In the genomic region with DNA sequence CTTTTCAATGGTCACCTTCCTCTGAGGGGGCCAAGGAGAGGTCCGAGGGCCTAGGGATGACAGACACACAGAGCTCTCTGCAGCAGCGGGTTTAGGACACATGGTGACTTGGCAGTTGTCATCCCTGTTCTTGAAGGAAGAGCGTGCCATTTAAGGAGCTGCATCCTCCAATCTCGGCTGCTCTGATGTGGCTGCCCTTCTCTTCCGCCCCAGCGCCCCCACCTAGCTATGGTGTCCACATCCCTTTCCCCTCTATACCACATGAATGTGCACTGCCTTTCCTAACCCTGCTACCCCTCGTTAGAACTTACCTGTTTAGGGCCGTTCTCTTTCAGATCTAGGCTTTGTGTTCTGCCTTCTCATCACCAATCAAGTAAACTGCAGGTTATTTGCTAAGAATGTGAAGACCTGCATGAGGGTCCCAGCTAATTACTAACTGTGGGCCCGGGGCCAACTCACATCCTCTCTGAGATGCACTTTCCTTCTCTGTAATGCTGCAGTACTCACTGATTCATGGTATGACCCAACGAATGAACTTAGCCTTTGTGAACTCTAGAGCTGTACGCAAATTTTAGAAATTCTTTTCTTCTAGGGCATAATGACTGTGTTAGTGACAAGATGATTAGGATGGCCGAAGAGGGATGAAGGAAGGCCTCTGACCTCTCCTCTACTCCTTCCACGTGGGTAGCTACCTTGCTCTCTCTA, we compare ENCODE assay signal across 20 cellular contexts. TPM values are rescaled to one million over a fixed set of nuclear protein-coding genes. Genes with fewer than 3 reads are reported as not detected.
DNase-seq lines count a peak whose midpoint lies in the region; ATAC-seq, FAIRE-seq and TF ChIP-seq lines count a peak whose summit lies in the region.
"Had no signal": no experiment of that assay in that cellular context is flagged by ENCODE, and none has a peak within 500 bp of the region (broad histone marks: within the 10 kb centered on the region; RNA-seq: fewer than 3 reads in every experiment).

No MANE protein-coding gene starts in this region.

- H3K27ac Mint-ChIP-seq in activated CD4-positive, alpha-beta T cell treated with anti-CD3 and anti-CD28 coated beads, Interleukin-2, amount 10 ng/mL, durations not matched to agents 7 days and 5 days = peak overlapping the region; percentile 89
- H3K27ac Mint-ChIP-seq in CD4-positive, alpha-beta T cell = peak overlapping the region; percentile 23
- H3K27ac Mint-ChIP-seq in activated CD4-positive, alpha-beta memory T cell treated with anti-CD3 and anti-CD28 coated beads for 36 hours = peak overlapping the region; percentile 62
- no peak overlapping the region for H3K27ac Mint-ChIP-seq in stimulated activated memory B cell treated with anti-CD40 and anti-IgM and Interleukin-4, amounts not matched to agents 10 μg/mL and 1 μg/mL and 100 μg/mL, for 72 hours
- H3K27ac Mint-ChIP-seq: stimulated activated naive CD8-positive, alpha-beta T cell treated with anti-CD3 and anti-CD28 coated beads, Interleukin-15, Interleukin-2, amounts not matched to agents 100 ng/mL and 50 ng/mL, for 24 hours; WTC11 had no signal

- no peak for TF ChIP-seq EP300 in GM12878 (IDR thresholded peaks at IDR 0.05; ENCODE audit: borderline replicate concordance in 1 of 2, control insufficient read depth in 1 of 2, low read depth in 2 of 2, low read length in 2 of 2)

- H3K9me3 Mint-ChIP-seq in activated CD4-positive, alpha-beta T cell treated with anti-CD3 and anti-CD28 coated beads, Interleukin-2, amount 10 ng/mL, durations not matched to agents 7 days and 5 days = peaks cover 2% of the 10 kb centered on the region
- no peaks in the 10 kb centered on the region for H3K9me3 Mint-ChIP-seq in CD4-positive, alpha-beta T cell
- H3K9me3 Mint-ChIP-seq in activated CD4-positive, alpha-beta memory T cell treated with anti-CD3 and anti-CD28 coated beads for 36 hours = no peaks in the 10 kb centered on the region
- no peaks in the 10 kb centered on the region for H3K9me3 Mint-ChIP-seq in stimulated activated memory B cell treated with anti-CD40 and anti-IgM and Interleukin-4, amounts not matched to agents 10 μg/mL and 1 μg/mL and 100 μg/mL, for 72 hours
- H3K9me3 Mint-ChIP-seq: stimulated activated naive CD8-positive, alpha-beta T cell treated with anti-CD3 and anti-CD28 coated beads, Interleukin-15, Interleukin-2, amounts not matched to agents 100 ng/mL and 50 ng/mL, for 24 hours; WTC11 had no signal

- SMC1A ChIA-PET in GM12878 (lab: Charles Lee; ENCODE audit: uncharacterized antibody, unreplicated experiment) = interaction anchor here (1.4 kb wide), 2 partner anchors 10 to 12 kb away, joined by 5 to 7 read pairs; no protein-coding TSS in a partner anchor

- POLR2A ChIA-PET in activated CD4-positive, alpha-beta T cell treated with anti-CD3 and anti-CD28 coated beads, Interleukin-2, amount 10 ng/mL, durations not matched to agents 7 days and 5 days (lab: Charles Lee) = interaction anchor here (0.6 kb wide), 1 partner anchor 15 kb away, joined by 4 read pairs; no protein-coding TSS in a partner anchor
- POLR2A ChIA-PET in CD4-positive, alpha-beta T cell (lab: Charles Lee) = interaction anchor here (0.6 to 2.0 kb wide), 10 partner anchors 16 to 50 kb away, joined by 3 to 8 read pairs (median 4); no protein-coding TSS in a partner anchor
- POLR2A ChIA-PET in activated CD4-positive, alpha-beta memory T cell treated with anti-CD3 and anti-CD28 coated beads for 36 hours (lab: Charles Lee) = no interaction called here
- POLR2A ChIA-PET in GM12878 (lab: Charles Lee) = no interaction called here

- TF ChIP-seq CTCF in CD4-positive, alpha-beta T cell (IDR thresholded peaks at IDR 0.05) = no peak
- TF ChIP-seq CTCF in GM12878 (IDR thresholded peaks at IDR 0.05 in 2 of 3, conservative IDR thresholded peaks at IDR 0.05 in 1 of 3; ENCODE audit: control insufficient read depth in 2 of 3, extremely low read depth in 1 of 3, insufficient read depth in 1 of 3, low read depth in 3 of 3, low read length in 3 of 3) = no peak

- no peak overlapping the region for H3K4me3 ChIP-seq in GM12878
- H3K4me3 ChIP-seq: breast epithelium, left lung had no signal

- ATAC-seq in CD4-positive, alpha-beta T cell (ENCODE audit: poor library complexity) = peak; percentile 93
- no peak for ATAC-seq in GM12878
- no peak for ATAC-seq in HG03439 (IDR thresholded peaks at IDR 0.05; ENCODE audit: unreplicated experiment)
- ATAC-seq in stimulated activated memory B cell treated with anti-CD40 and anti-IgM and Interleukin-4, amounts not matched to agents 10 μg/mL and 1 μg/mL and 100 μg/mL, for 72 hours = no peak
- ATAC-seq: esophagus mucosa, left lung, Right ventricle myocardium inferior, WTC11 had no signal

- peak overlapping the region; percentile 43 for H3K4me3 Mint-ChIP-seq in activated CD4-positive, alpha-beta T cell treated with anti-CD3 and anti-CD28 coated beads, Interleukin-2, amount 10 ng/mL, durations not matched to agents 7 days and 5 days
- H3K4me3 Mint-ChIP-seq in CD4-positive, alpha-beta T cell = peak overlapping the region; percentile 81
- H3K4me3 Mint-ChIP-seq in activated CD4-positive, alpha-beta memory T cell treated with anti-CD3 and anti-CD28 coated beads for 36 hours = peak overlapping the region; percentile 28
- no peak overlapping the region for H3K4me3 Mint-ChIP-seq in stimulated activated memory B cell treated with anti-CD40 and anti-IgM and Interleukin-4, amounts not matched to agents 10 μg/mL and 1 μg/mL and 100 μg/mL, for 72 hours
- H3K4me3 Mint-ChIP-seq: stimulated activated naive CD8-positive, alpha-beta T cell treated with anti-CD3 and anti-CD28 coated beads, Interleukin-15, Interleukin-2, amounts not matched to agents 100 ng/mL and 50 ng/mL, for 24 hours; WTC11 had no signal

- H3K9ac ChIP-seq in GM12878 (ENCODE audit: control insufficient read depth, insufficient read depth, low read length) = no peak overlapping the region

- H3K79me2 ChIP-seq in GM12878 (ENCODE audit: control insufficient read depth, insufficient read depth, low read length) = no peaks in the 10 kb centered on the region

- H2AFZ ChIP-seq in GM12878 (ENCODE audit: control insufficient read depth, low read depth, low read length) = no peak overlapping the region

- DNase-seq in activated CD4-positive, alpha-beta T cell treated with anti-CD3 and anti-CD28 coated beads, Interleukin-2, amount 10 ng/mL, durations not matched to agents 7 days and 5 days = peak; percentile 73
- DNase-seq in activated CD4-positive, alpha-beta T cell treated with anti-CD3 and anti-CD28 coated beads, Interleukin-2, amount 50 U/mL, for 4 hours = no peak
- DNase-seq in CD4-positive, alpha-beta T cell = peak in 8 of 10 experiments; percentile 3 to 34 (median 25)
- peak; percentile 51 for DNase-seq in activated CD4-positive, alpha-beta memory T cell treated with anti-CD3 and anti-CD28 coated beads for 36 hours
- DNase-seq in GM12878 (ENCODE audit: low read depth, low spot score) (no peak), amygdala (lab: John Stamatoyannopoulos, UW) (no peak)
- DNase-seq: DMS153; KG1; left lung; NCI-H524; stimulated activated CD4-positive, alpha-beta T cell treated with anti-CD3 and anti-CD28 coated beads, Interleukin-12 subunit alpha, Interleukin-12 subunit beta, amount 100 ng/mL, for 4 hours; SW 1271 had no signal

- no peaks in the 10 kb centered on the region for H4K20me1 ChIP-seq in GM12878 (ENCODE audit: control insufficient read depth, insufficient read depth)

- WGBS in GM12878 (ENCODE audit: insufficient coverage, insufficient replicate concordance, low lambda C conversion rate, missing lambda C conversion rate) = 63% methylated on average over 13 of the region's 13 CpGs

- H3K36me3 ChIP-seq in GM12878 (ENCODE audit: control insufficient read depth in 2 of 2, insufficient read depth in 2 of 2, low read length in 1 of 2) = peaks cover 0 to 4% of the 10 kb centered on the region in 2 experiments; a peak in 3 of 4 replicates
- H3K36me3 ChIP-seq: breast epithelium, left lung had no signal

- no peak for TF ChIP-seq RAD21 in GM12878 (IDR thresholded peaks at IDR 0.05; ENCODE audit: insufficient read depth, low read depth, low read length)

- peaks cover 73% of the 10 kb centered on the region for H3K4me1 Mint-ChIP-seq in activated CD4-positive, alpha-beta T cell treated with anti-CD3 and anti-CD28 coated beads, Interleukin-2, amount 10 ng/mL, durations not matched to agents 7 days and 5 days
- H3K4me1 Mint-ChIP-seq in CD4-positive, alpha-beta T cell (ENCODE audit: low read depth) = peaks cover 40% of the 10 kb centered on the region
- peaks cover 35% of the 10 kb centered on the region for H3K4me1 Mint-ChIP-seq in activated CD4-positive, alpha-beta memory T cell treated with anti-CD3 and anti-CD28 coated beads for 36 hours (ENCODE audit: low read depth)
- no peaks in the 10 kb centered on the region for H3K4me1 Mint-ChIP-seq in stimulated activated memory B cell treated with anti-CD40 and anti-IgM and Interleukin-4, amounts not matched to agents 10 μg/mL and 1 μg/mL and 100 μg/mL, for 72 hours

- intact Hi-C loops in CD4-positive, alpha-beta T cell (cut with DNase I, micrococcal nuclease) = no loop called here
- intact Hi-C loops in activated CD4-positive, alpha-beta memory T cell treated with anti-CD3 and anti-CD28 coated beads for 36 hours (cut with micrococcal nuclease) = loop anchor here (2.0 to 5.0 kb wide), 2 partner anchors 15 to 35 kb away; no protein-coding TSS in a partner anchor
- intact Hi-C loops in GM12878 (cut with micrococcal nuclease; ENCODE audit: unreplicated experiment) = no loop called here

- no peak for FAIRE-seq in GM12878 (lab: Jason Lieb, UNC)
- FAIRE-seq: A204.1 had no signal

- no peak overlapping the region for H3K27ac ChIP-seq in CD4-positive, alpha-beta T cell (ENCODE audit: low read depth, low read length)
- no peak overlapping the region for H3K27ac ChIP-seq in GM12878 (ENCODE audit: control insufficient read depth, insufficient read depth)
- H3K27ac ChIP-seq: breast epithelium, left lung had no signal

- no peaks in the 10 kb centered on the region for H3K9me3 ChIP-seq in CD4-positive, alpha-beta T cell (ENCODE audit: control insufficient read depth, low read length)
- no peaks in the 10 kb centered on the region for H3K9me3 ChIP-seq in GM12878 (replicated peaks; ENCODE audit: control insufficient read depth, insufficient read depth, low read length)
- H3K9me3 ChIP-seq: breast epithelium, left lung had no signal

- no peaks in the 10 kb centered on the region for H3K27me3 Mint-ChIP-seq in activated CD4-positive, alpha-beta T cell treated with anti-CD3 and anti-CD28 coated beads, Interleukin-2, amount 10 ng/mL, durations not matched to agents 7 days and 5 days
- peaks cover 2% of the 10 kb centered on the region for H3K27me3 Mint-ChIP-seq in CD4-positive, alpha-beta T cell
- no peaks in the 10 kb centered on the region for H3K27me3 Mint-ChIP-seq in activated CD4-positive, alpha-beta memory T cell treated with anti-CD3 and anti-CD28 coated beads for 36 hours
- H3K27me3 Mint-ChIP-seq in stimulated activated memory B cell treated with anti-CD40 and anti-IgM and Interleukin-4, amounts not matched to agents 10 μg/mL and 1 μg/mL and 100 μg/mL, for 72 hours = no peaks in the 10 kb centered on the region
- H3K27me3 Mint-ChIP-seq: stimulated activated naive CD8-positive, alpha-beta T cell treated with anti-CD3 and anti-CD28 coated beads, Interleukin-15, Interleukin-2, amounts not matched to agents 100 ng/mL and 50 ng/mL, for 24 hours had no signal

- RAD21 ChIA-PET in GM12878 (lab: Charles Lee; ENCODE audit: unreplicated experiment) = no interaction called here

- BruUV-seq in GM12878 (replicated peaks; lab: Mats Ljungman, UMichigan) = no TSS peak

- peaks cover 35% of the 10 kb centered on the region for H3K36me3 Mint-ChIP-seq in activated CD4-positive, alpha-beta T cell treated with anti-CD3 and anti-CD28 coated beads, Interleukin-2, amount 10 ng/mL, durations not matched to agents 7 days and 5 days (ENCODE audit: low read depth)
- H3K36me3 Mint-ChIP-seq in CD4-positive, alpha-beta T cell (ENCODE audit: low read depth) = no peaks in the 10 kb centered on the region
- H3K36me3 Mint-ChIP-seq in activated CD4-positive, alpha-beta memory T cell treated with anti-CD3 and anti-CD28 coated beads for 36 hours = peaks cover 5% of the 10 kb centered on the region
- peaks cover 26% of the 10 kb centered on the region for H3K36me3 Mint-ChIP-seq in stimulated activated memory B cell treated with anti-CD40 and anti-IgM and Interleukin-4, amounts not matched to agents 10 μg/mL and 1 μg/mL and 100 μg/mL, for 72 hours

- no peaks in the 10 kb centered on the region for H3K4me1 ChIP-seq in GM12878 (ENCODE audit: control insufficient read depth, insufficient read depth, low read length)
- H3K4me1 ChIP-seq: breast epithelium, left lung had no signal

- CTCF ChIA-PET in activated CD4-positive, alpha-beta T cell treated with anti-CD3 and anti-CD28 coated beads, Interleukin-2, amount 10 ng/mL, durations not matched to agents 7 days and 5 days (lab: Charles Lee) = interaction anchor here (0.8 to 2.0 kb wide), 4 partner anchors 11 to 24 kb away, joined by 3 to 7 read pairs (median 4); no protein-coding TSS in a partner anchor
- CTCF ChIA-PET in CD4-positive, alpha-beta T cell (lab: Charles Lee) = interaction anchor here (0.6 kb wide), 1 partner anchor 21 kb away, joined by 3 read pairs; no protein-coding TSS in a partner anchor
- CTCF ChIA-PET in activated CD4-positive, alpha-beta memory T cell treated with anti-CD3 and anti-CD28 coated beads for 36 hours (lab: Charles Lee) = interaction anchor here (0.8 kb wide), 1 partner anchor 185 kb away, joined by 3 read pairs; no protein-coding TSS in a partner anchor
- CTCF ChIA-PET in GM12878 (lab: Yijun Ruan, JAX) = no interaction called here

- H3K4me2 ChIP-seq in GM12878 (ENCODE audit: control insufficient read depth, insufficient read depth) = no peak overlapping the region

- in situ Hi-C loops in GM12878 (cut with MboI) = no loop called here

- no peaks in the 10 kb centered on the region for H3K27me3 ChIP-seq in CD4-positive, alpha-beta T cell (ENCODE audit: control insufficient read depth, insufficient read depth, low read length)
- no peaks in the 10 kb centered on the region for H3K27me3 ChIP-seq in GM12878 (replicated peaks in 1 of 2; ENCODE audit: control insufficient read depth in 2 of 2, insufficient read depth in 2 of 2, low read length in 1 of 2)
- H3K27me3 ChIP-seq: left lung had no signal

- peak; percentile 38 for TF ChIP-seq POLR2A in GM12878 (IDR thresholded peaks at IDR 0.05; ENCODE audit: low read depth, low read length)

RNA-seq across cellular contexts. Expression of gene CHST7, which starts 38.2 kb away (rescaled TPM):
- total RNA-seq in activated CD4-positive, alpha-beta T cell treated with anti-CD3 and anti-CD28 coated beads, Interleukin-2, amount 10 ng/mL, durations not matched to agents 7 days and 5 days = 1 to 10 TPM; 8.4 to 9.9 TPM
- total RNA-seq in CD4-positive, alpha-beta T cell = 1 to 10 TPM; 4.0 to 4.6 TPM
- 1 to 10 TPM; 5.1 to 6.1 TPM for total RNA-seq in activated CD4-positive, alpha-beta memory T cell treated with anti-CD3 and anti-CD28 coated beads for 36 hours
- 19.0 and 21.7 TPM in 2 replicates for total RNA-seq in GM12878 (2013; cell fraction: nucleolus; rRNA removed)
- total RNA-seq in GM12878 (2014; rRNA removed) (10.7 and 11.0 TPM in 2 replicates), GM12878 (2014; rRNA removed; fragmentation: Illumina TruSeq; extraction: Trizol) (1.8 and 2.0 TPM in 2 replicates), GM12878 (2021) (8.9 and 9.3 TPM in 2 replicates)
- polyA plus RNA-seq in GM12878 (2011; ENCODE audit: low read depth) = 1.9 TPM
- polyA plus RNA-seq in GM12878 (2011; rRNA removed) (3.7 and 4.5 TPM in 2 replicates), GM12878 (2014; fragmentation: Illumina TruSeq; extraction: Trizol) (0.89 and 1.3 TPM in 2 replicates), GM12878 (2014; fragmentation: Nextera tagmentation; extraction: Ambion mirVana) (1 to 10 TPM in 1 of 2 experiments, under 1 TPM in 1; 0.58 to 1.7 TPM), GM12878 (2014; rRNA removed) (6.3 and 9.3 TPM in 2 replicates), GM12878 (2016; fragmentation: Nextera tagmentation; extraction: Ambion mirVana) (1 to 10 TPM; 7.4 to 8.9 TPM)
- 4.4 and 9.0 TPM in 2 replicates for polyA plus RNA-seq in GM12878 (2011; cell fraction: cytosol; rRNA removed)
- 4.8 and 7.7 TPM in 2 replicates for polyA plus RNA-seq in GM12878 (2011; cell fraction: nucleus; rRNA removed)
- 6.1 and 7.9 TPM in 2 replicates for polyA plus RNA-seq in GM12878 (2012)
- 3.3 and 3.4 TPM in 2 replicates for polyA minus RNA-seq in GM12878 (2011; rRNA and poly(A)+ RNA removed)
- 4.3 and 5.1 TPM in 2 replicates for polyA minus RNA-seq in GM12878 (2011; cell fraction: cytosol; rRNA and poly(A)+ RNA removed)
- polyA minus RNA-seq in GM12878 (2011; cell fraction: nucleus; rRNA and poly(A)+ RNA removed) = 8.1 and 15.2 TPM in 2 replicates

Comparison
In these comparisons a context has a peak if more than half of its experiments do, and no peak if none do; other contexts are left out.
1. DNase-seq: peak in activated CD4-positive, alpha-beta T cell treated with anti-CD3 and anti-CD28 coated beads, Interleukin-2, amount 10 ng/mL, durations not matched to agents 7 days and 5 days (single experiment), CD4-positive, alpha-beta T cell (8 of 10) and activated CD4-positive, alpha-beta memory T cell treated with anti-CD3 and anti-CD28 coated beads for 36 hours (single experiment); none in activated CD4-positive, alpha-beta T cell treated with anti-CD3 and anti-CD28 coated beads, Interleukin-2, amount 50 U/mL, for 4 hours (0 of 2), GM12878 (single experiment) and amygdala (0 of 56).
2. POLR2A ChIA-PET loops: an anchor here in activated CD4-positive, alpha-beta T cell treated with anti-CD3 and anti-CD28 coated beads, Interleukin-2, amount 10 ng/mL, durations not matched to agents 7 days and 5 days (0.6 kb wide) and CD4-positive, alpha-beta T cell (0.6 to 2.0 kb wide); none called in activated CD4-positive, alpha-beta memory T cell treated with anti-CD3 and anti-CD28 coated beads for 36 hours and GM12878.